ENCODE assay signal across 8 cellular contexts in genomic region chr2:46876741-46877384, GRCh38. TPM values are rescaled to one million over a fixed set of nuclear protein-coding genes. Genes with fewer than 3 reads are reported as not detected.
DNase-seq lines count a peak whose midpoint lies in the region; ATAC-seq and TF ChIP-seq lines count a peak whose summit lies in the region.

No MANE protein-coding gene starts in this region.

- H3K4me2 ChIP-seq in OCI-LY3 (ENCODE audit: low read length), result peak overlapping the region; percentile 23

- POLR2A ChIA-PET in HEK293 (lab: Yijun Ruan, JAX), result no interaction called here

- no peaks in the 10 kb centered on the region for H3K9me3 ChIP-seq in HEK293 (ENCODE audit: control insufficient read depth, insufficient read depth, low read depth, low read length)
- no peaks in the 10 kb centered on the region for H3K9me3 ChIP-seq in OCI-LY3 (ENCODE audit: insufficient read depth, low read length)

- peak overlapping the region; percentile 34; the same call in 1 of the 2 replicates for H2AFZ ChIP-seq in OCI-LY3 (ENCODE audit: low read depth, low read length)

- no peaks in the 10 kb centered on the region for H3K36me3 ChIP-seq in HEK293 (ENCODE audit: control insufficient read depth in 2 of 2, insufficient read depth in 1 of 2, low read length in 2 of 2)
- no peaks in the 10 kb centered on the region for H3K36me3 ChIP-seq in OCI-LY3 (replicated peaks; ENCODE audit: low read depth, low read length)

- DNase-seq in AML-193 (lab: John Stamatoyannopoulos, UW), result peak; percentile 55 to 68
- peak; percentile 55 to 78 for DNase-seq in dermis microvascular lymphatic vessel endothelial cell (ENCODE audit: low read depth in 2 of 2)
- peak; percentile 30 for DNase-seq in midbrain (lab: John Stamatoyannopoulos, UW)
- no peak for DNase-seq in GM19238 (ENCODE audit: insufficient read length, low spot score)

- CTCF ChIA-PET in HEK293 (lab: Yijun Ruan, JAX), result interaction anchor here (0.7 to 1.2 kb wide), 7 partner anchors 8 to 232 kb away, joined by 3 to 5 read pairs (median 4); no protein-coding TSS in a partner anchor

- no peaks in the 10 kb centered on the region for H3K27me3 ChIP-seq in OCI-LY3 (ENCODE audit: low read depth, low read length)

- H4K20me1 ChIP-seq in OCI-LY3 (ENCODE audit: insufficient read depth, low read length), result no peaks in the 10 kb centered on the region

- H3K4me1 ChIP-seq in HEK293 (ENCODE audit: control insufficient read depth, insufficient read depth, low read length) (peaks cover 10% of the 10 kb centered on the region), OCI-LY3 (ENCODE audit: low read length) (0 out of 2 replicates have a peak, but pooled peaks cover 2% of the 10 kb centered on the region)

- ATAC-seq in GM18517 (IDR thresholded peaks at IDR 0.05; ENCODE audit: unreplicated experiment) (no peak), HG02571 (IDR thresholded peaks at IDR 0.05; ENCODE audit: unreplicated experiment) (no peak)

- no peak overlapping the region for H3K27ac ChIP-seq in HEK293 (ENCODE audit: extremely low read depth, low read depth, low read length)
- no peak overlapping the region for H3K27ac ChIP-seq in OCI-LY3 (ENCODE audit: low read length)

- no peak overlapping the region for H3K9ac ChIP-seq in OCI-LY3 (ENCODE audit: low read length)

- peak; percentile 37; the same call in 1 of the 2 replicates for TF ChIP-seq CTCF in HEK293 (tag by site-specific recombination; IDR thresholded peaks at IDR 0.05)
- TF ChIP-seq CTCF in OCI-LY3 (IDR thresholded peaks at IDR 0.05; ENCODE audit: low read depth, low read length), result peak; percentile 65

- H3K79me2 ChIP-seq in OCI-LY3 (ENCODE audit: low read length), result no peaks in the 10 kb centered on the region

- H3K4me3 ChIP-seq in HEK293 (ENCODE audit: low read depth, low read length), result no peak overlapping the region
- H3K4me3 ChIP-seq in OCI-LY3 (ENCODE audit: low read length), result peak overlapping the region; percentile 14

TF ChIP-seq in HEK293, 187 proteins besides CTCF, POLR2A, EP300 and RAD21:
- TF ChIP-seq ZBTB17 (tag by site-specific recombination; IDR thresholded peaks at IDR 0.05) (peak; percentile 62), ZNF692 (tag by site-specific recombination; IDR thresholded peaks at IDR 0.05) (0 out of 2 replicates have a peak, but pooled peaks have one; percentile 26), ZNF501 (tag by site-specific recombination; IDR thresholded peaks at IDR 0.05) (no peak), ZNF335 (tag by site-specific recombination; conservative IDR thresholded peaks at IDR 0.05) (peak; percentile 36), ZNF302 (tag by site-specific recombination; IDR thresholded peaks at IDR 0.05; ENCODE audit: low read depth) (no peak), ZNF654 (tag by site-specific recombination; IDR thresholded peaks at IDR 0.05; ENCODE audit: low read depth) (peak; percentile 67)

RNA-seq across cellular contexts. Expression of gene MCFD2, which starts 38.7 kb away (rescaled TPM):
- total RNA-seq in dermis microvascular lymphatic vessel endothelial cell, result 182 and 227 TPM in 2 replicates
